8 cellular contexts compared by ENCODE assay signal in genomic region chr7:74971431-74971830, GRCh38. TPM values are rescaled to one million over a fixed set of nuclear protein-coding genes. Genes with fewer than 3 reads are reported as not detected.
DNase-seq lines count a peak whose midpoint lies in the region; ATAC-seq, FAIRE-seq and TF ChIP-seq lines count a peak whose summit lies in the region.
"Not testable (repeated sequence)": the region's sequence is repeated elsewhere in the genome, so short reads cannot be mapped to it uniquely, and the experiment has no call there.

No MANE protein-coding gene starts in this region.

- H3K9me2 ChIP-seq in HCT116 (ENCODE audit: insufficient read depth), result not testable (repeated sequence)

- not testable (repeated sequence) for H3K36me3 ChIP-seq in HCT116 (ENCODE audit: control insufficient read depth in 1 of 2, insufficient read depth in 2 of 2, low read length in 2 of 2); GM12878 (ENCODE audit: control insufficient read depth in 2 of 2, insufficient read depth in 2 of 2, low read length in 1 of 2); naive thymus-derived CD4-positive, alpha-beta T cell (ENCODE audit: control insufficient read depth in 2 of 3, insufficient read depth in 3 of 3, low read length in 3 of 3); upper lobe of right lung

- not testable (repeated sequence) for H3K9me3 ChIP-seq in HCT116 (ENCODE audit: control insufficient read depth in 1 of 2, insufficient read depth in 1 of 2, low read depth in 1 of 2, low read length in 2 of 2); GM12878 (replicated peaks; ENCODE audit: control insufficient read depth, insufficient read depth, low read length); naive thymus-derived CD4-positive, alpha-beta T cell (ENCODE audit: control insufficient read depth in 2 of 3, low read length in 3 of 3); upper lobe of right lung

- not testable (repeated sequence) for H4K20me1 ChIP-seq in HCT116 (ENCODE audit: insufficient read depth); GM12878 (ENCODE audit: control insufficient read depth, insufficient read depth)

- not testable (repeated sequence) for H3K4me3 Mint-ChIP-seq in activated CD4-positive, alpha-beta T cell treated with anti-CD3 and anti-CD28 coated beads for 36 hours; naive thymus-derived CD4-positive, alpha-beta T cell; stimulated activated effector memory CD8-positive, alpha-beta T cell treated with anti-CD3 and anti-CD28 coated beads, Interleukin-12 subunit alpha, Interleukin-12 subunit beta, amount 100 ng/mL, for 72 hours

- not testable (repeated sequence) for TF ChIP-seq CTCF in HCT116 (IDR thresholded peaks at IDR 0.05 in 2 of 3, conservative IDR thresholded peaks at IDR 0.05 in 1 of 3; ENCODE audit: borderline replicate concordance in 1 of 3, insufficient read depth in 1 of 3, low read depth in 2 of 3, low read length in 2 of 3); GM12878 (IDR thresholded peaks at IDR 0.05 in 2 of 3, conservative IDR thresholded peaks at IDR 0.05 in 1 of 3; ENCODE audit: control insufficient read depth in 2 of 3, extremely low read depth in 1 of 3, insufficient read depth in 1 of 3, low read depth in 3 of 3, low read length in 3 of 3); upper lobe of right lung (IDR thresholded peaks at IDR 0.05)

- H3K4me1 ChIP-seq in HCT116 (ENCODE audit: control insufficient read depth in 1 of 2, insufficient read depth in 2 of 2, low read length in 2 of 2); GM12878 (ENCODE audit: control insufficient read depth, insufficient read depth, low read length); naive thymus-derived CD4-positive, alpha-beta T cell (ENCODE audit: control insufficient read depth in 2 of 2, insufficient read depth in 2 of 2, low read length in 2 of 2); upper lobe of right lung: not testable (repeated sequence)

- in situ Hi-C loops in GM12878 (cut with MboI), result not testable (repeated sequence)

- H3K4me1 Mint-ChIP-seq in activated CD4-positive, alpha-beta T cell treated with anti-CD3 and anti-CD28 coated beads for 36 hours; naive thymus-derived CD4-positive, alpha-beta T cell; stimulated activated effector memory CD8-positive, alpha-beta T cell treated with anti-CD3 and anti-CD28 coated beads, Interleukin-12 subunit alpha, Interleukin-12 subunit beta, amount 100 ng/mL, for 72 hours: not testable (repeated sequence)

- RAD21 ChIA-PET in HCT116 (lab: Charles Lee; ENCODE audit: low non-redundant PET in 1 of 2, low total read pairs in 2 of 2, uncharacterized antibody in 2 of 2, unreplicated experiment in 2 of 2); GM12878 (lab: Charles Lee; ENCODE audit: unreplicated experiment): not testable (repeated sequence)

- intact Hi-C loops in HCT116 (cut with micrococcal nuclease); activated CD4-positive, alpha-beta T cell treated with anti-CD3 and anti-CD28 coated beads for 36 hours (cut with DNase I, micrococcal nuclease); GM12878 (cut with micrococcal nuclease; ENCODE audit: unreplicated experiment); naive thymus-derived CD4-positive, alpha-beta T cell (cut with micrococcal nuclease); upper lobe of right lung (cut with DNase I): not testable (repeated sequence)

- not testable (repeated sequence) for H3K36me3 Mint-ChIP-seq in activated CD4-positive, alpha-beta T cell treated with anti-CD3 and anti-CD28 coated beads for 36 hours (ENCODE audit: low read depth); naive thymus-derived CD4-positive, alpha-beta T cell; stimulated activated effector memory CD8-positive, alpha-beta T cell treated with anti-CD3 and anti-CD28 coated beads, Interleukin-12 subunit alpha, Interleukin-12 subunit beta, amount 100 ng/mL, for 72 hours

- CTCF ChIA-PET in HCT116 (lab: Charles Lee); activated CD4-positive, alpha-beta T cell treated with anti-CD3 and anti-CD28 coated beads for 36 hours (lab: Charles Lee); GM12878 (lab: Yijun Ruan, JAX); naive thymus-derived CD4-positive, alpha-beta T cell (lab: Charles Lee): not testable (repeated sequence)

- TF ChIP-seq EP300 in GM12878 (IDR thresholded peaks at IDR 0.05; ENCODE audit: borderline replicate concordance in 1 of 2, control insufficient read depth in 1 of 2, low read depth in 2 of 2, low read length in 2 of 2), result not testable (repeated sequence)

- FAIRE-seq in GM12878 (lab: Jason Lieb, UNC), result not testable (repeated sequence)

- POLR2A ChIA-PET in HCT116 (lab: Charles Lee); activated CD4-positive, alpha-beta T cell treated with anti-CD3 and anti-CD28 coated beads for 36 hours (lab: Charles Lee); GM12878 (lab: Charles Lee); naive thymus-derived CD4-positive, alpha-beta T cell (lab: Charles Lee): not testable (repeated sequence)

- ATAC-seq in HCT116 (peak; percentile 75), SK-N-SH treated with all-trans-retinoic acid at 6 μM for 48 hours (peak; percentile 25; the same call in 2 of the 3 replicates), GM12878 (peak; percentile 39; the same call in 2 of the 3 replicates), esophagus mucosa (peak; percentile 22), upper lobe of right lung (peak; percentile 14)
- ATAC-seq in activated CD4-positive, alpha-beta T cell treated with anti-CD3 and anti-CD28 coated beads for 36 hours, result peak; percentile 42
- peak; percentile 34 for ATAC-seq in naive thymus-derived CD4-positive, alpha-beta T cell
- ATAC-seq in stimulated activated effector memory CD8-positive, alpha-beta T cell treated with anti-CD3 and anti-CD28 coated beads, Interleukin-12 subunit alpha, Interleukin-12 subunit beta, amount 100 ng/mL, for 72 hours, result peak; percentile 17

- BruUV-seq in HCT116 (replicated peaks; lab: Mats Ljungman, UMichigan); GM12878 (replicated peaks; lab: Mats Ljungman, UMichigan): not testable (repeated sequence)

- not testable (repeated sequence) for H3K27ac Mint-ChIP-seq in activated CD4-positive, alpha-beta T cell treated with anti-CD3 and anti-CD28 coated beads for 36 hours; naive thymus-derived CD4-positive, alpha-beta T cell; stimulated activated effector memory CD8-positive, alpha-beta T cell treated with anti-CD3 and anti-CD28 coated beads, Interleukin-12 subunit alpha, Interleukin-12 subunit beta, amount 100 ng/mL, for 72 hours

- not testable (repeated sequence) for H3K27ac ChIP-seq in HCT116 (ENCODE audit: low read depth, low read length); GM12878 (ENCODE audit: control insufficient read depth, insufficient read depth); naive thymus-derived CD4-positive, alpha-beta T cell (ENCODE audit: low read depth, low read length); upper lobe of right lung

- H3K27me3 Mint-ChIP-seq in activated CD4-positive, alpha-beta T cell treated with anti-CD3 and anti-CD28 coated beads for 36 hours; naive thymus-derived CD4-positive, alpha-beta T cell: not testable (repeated sequence)

- not testable (repeated sequence) for H3K79me2 ChIP-seq in HCT116 (ENCODE audit: insufficient read depth, low read length); GM12878 (ENCODE audit: control insufficient read depth, insufficient read depth, low read length)

- not testable (repeated sequence) for H2AFZ ChIP-seq in HCT116 (ENCODE audit: low read depth, low read length, poor library complexity, severe bottlenecking); GM12878 (ENCODE audit: control insufficient read depth, low read depth, low read length)

- DNase-seq in HCT116 (ENCODE audit: low read depth, low spot score); activated CD4-positive, alpha-beta T cell treated with anti-CD3 and anti-CD28 coated beads for 36 hours; GM12878 (ENCODE audit: low read depth, low spot score); naive thymus-derived CD4-positive, alpha-beta T cell; stimulated activated effector memory CD8-positive, alpha-beta T cell treated with anti-CD3 and anti-CD28 coated beads, Interleukin-12 subunit alpha, Interleukin-12 subunit beta, amount 100 ng/mL, for 72 hours (ENCODE audit: low spot score in 2 of 2); upper lobe of right lung: not testable (repeated sequence)

- SMC1A ChIA-PET in GM12878 (lab: Charles Lee; ENCODE audit: uncharacterized antibody, unreplicated experiment), result not testable (repeated sequence)

- TF ChIP-seq POLR2A in HCT116 (IDR thresholded peaks at IDR 0.05; ENCODE audit: borderline replicate concordance, extremely low read depth, insufficient read depth, insufficient read length); GM12878 (IDR thresholded peaks at IDR 0.05; ENCODE audit: low read depth, low read length): not testable (repeated sequence)

- not testable (repeated sequence) for H3K4me3 ChIP-seq in HCT116 (replicated peaks in 1 of 2; ENCODE audit: low read depth in 1 of 2, low read length in 2 of 2); GM12878; naive thymus-derived CD4-positive, alpha-beta T cell (ENCODE audit: low read length); upper lobe of right lung

- not testable (repeated sequence) for H3K9ac ChIP-seq in HCT116 (ENCODE audit: low read length); GM12878 (ENCODE audit: control insufficient read depth, insufficient read depth, low read length)

- not testable (repeated sequence) for H3K4me2 ChIP-seq in HCT116 (ENCODE audit: low read length); GM12878 (ENCODE audit: control insufficient read depth, insufficient read depth)

- no CpG with 5 or more reads among the region's 4 CpGs for WGBS in GM12878 (ENCODE audit: insufficient coverage, insufficient replicate concordance, low lambda C conversion rate, missing lambda C conversion rate)

- not testable (repeated sequence) for TF ChIP-seq RAD21 in HCT116 (IDR thresholded peaks at IDR 0.05; ENCODE audit: low read depth); GM12878 (IDR thresholded peaks at IDR 0.05; ENCODE audit: insufficient read depth, low read depth, low read length)

- not testable (repeated sequence) for H3K9me3 Mint-ChIP-seq in activated CD4-positive, alpha-beta T cell treated with anti-CD3 and anti-CD28 coated beads for 36 hours (ENCODE audit: low read depth); naive thymus-derived CD4-positive, alpha-beta T cell; stimulated activated effector memory CD8-positive, alpha-beta T cell treated with anti-CD3 and anti-CD28 coated beads, Interleukin-12 subunit alpha, Interleukin-12 subunit beta, amount 100 ng/mL, for 72 hours

- not testable (repeated sequence) for H3K27me3 ChIP-seq in HCT116 (ENCODE audit: insufficient read depth, low read length); GM12878 (replicated peaks in 1 of 2; ENCODE audit: control insufficient read depth in 2 of 2, insufficient read depth in 2 of 2, low read length in 1 of 2); naive thymus-derived CD4-positive, alpha-beta T cell (ENCODE audit: control insufficient read depth in 2 of 2, insufficient read depth in 2 of 2, low read length in 2 of 2); upper lobe of right lung

RNA-seq across cellular contexts. Expression of gene CASTOR2, which starts 6.9 kb away (rescaled TPM):
- total RNA-seq in HCT116 (2021; ENCODE audit: unreplicated experiment), result 9.4 TPM
- 2.7 and 3.0 TPM in 2 replicates for polyA plus RNA-seq in HCT116 (2012)
- total RNA-seq in activated CD4-positive, alpha-beta T cell treated with anti-CD3 and anti-CD28 coated beads for 36 hours, result 1 to 10 TPM; 2.5 TPM
- total RNA-seq in GM12878 (2013; cell fraction: nucleolus; rRNA removed), result 0.77 and 3.1 TPM in 2 replicates
- total RNA-seq in GM12878 (2014; rRNA removed), result 0.16 and 0.51 TPM in 2 replicates
- total RNA-seq in GM12878 (2014; rRNA removed; fragmentation: Illumina TruSeq; extraction: Trizol), result 0.18 TPM in 1 of 2 replicates, not detected in the other
- 0.58 and 1.1 TPM in 2 replicates for total RNA-seq in GM12878 (2021)
- polyA plus RNA-seq in GM12878 (2011; ENCODE audit: low read depth), result 0.60 TPM
- polyA plus RNA-seq in GM12878 (2011; rRNA removed), result 0.09 and 0.38 TPM in 2 replicates
- 0.81 and 0.97 TPM in 2 replicates for polyA plus RNA-seq in GM12878 (2011; cell fraction: cytosol; rRNA removed)
- 1.3 and 1.7 TPM in 2 replicates for polyA plus RNA-seq in GM12878 (2011; cell fraction: nucleus; rRNA removed)
- polyA plus RNA-seq in GM12878 (2012), result 0.28 and 0.35 TPM in 2 replicates
- 0.25 TPM in 1 of 2 replicates, not detected in the other for polyA plus RNA-seq in GM12878 (2014; fragmentation: Illumina TruSeq; extraction: Trizol)
- polyA plus RNA-seq in GM12878 (2014; fragmentation: Nextera tagmentation; extraction: Ambion mirVana), result not detected
- 0.50 and 0.52 TPM in 2 replicates for polyA plus RNA-seq in GM12878 (2014; rRNA removed)
- not detected for polyA plus RNA-seq in GM12878 (2016; fragmentation: Nextera tagmentation; extraction: Ambion mirVana)
- polyA minus RNA-seq in GM12878 (2011; rRNA and poly(A)+ RNA removed), result 0.57 and 1.3 TPM in 2 replicates
- polyA minus RNA-seq in GM12878 (2011; cell fraction: cytosol; rRNA and poly(A)+ RNA removed), result 2.4 TPM in 1 of 2 replicates, not detected in the other
- 0.67 TPM in 1 of 2 replicates, not detected in the other for polyA minus RNA-seq in GM12878 (2011; cell fraction: nucleus; rRNA and poly(A)+ RNA removed)
- 3.4 TPM for total RNA-seq in esophagus mucosa
- 1 to 10 TPM; 3.0 to 5.1 (median 4.5) TPM for total RNA-seq in naive thymus-derived CD4-positive, alpha-beta T cell
- polyA plus RNA-seq in naive thymus-derived CD4-positive, alpha-beta T cell, result 1 to 10 TPM in 1 of 2 donors, under 1 TPM in 1; 0.46 to 1.5 TPM
- 11.9 TPM for total RNA-seq in upper lobe of right lung

Comparison
In these comparisons a context has a peak if more than half of its experiments do, and no peak if none do; other contexts are left out.
1. ATAC-seq: peak in every context shown above with its lines; median percentile 75 in HCT116; 42 in activated CD4-positive, alpha-beta T cell treated with anti-CD3 and anti-CD28 coated beads for 36 hours; 39 in GM12878; 34 in naive thymus-derived CD4-positive, alpha-beta T cell; 25 in SK-N-SH treated with all-trans-retinoic acid at 6 μM for 48 hours; 22 in esophagus mucosa; 17 in stimulated activated effector memory CD8-positive, alpha-beta T cell treated with anti-CD3 and anti-CD28 coated beads, Interleukin-12 subunit alpha, Interleukin-12 subunit beta, amount 100 ng/mL, for 72 hours; 14 in upper lobe of right lung.